Comparison of ENCODE assay signal across 1 cellular context in the genomic region with DNA sequence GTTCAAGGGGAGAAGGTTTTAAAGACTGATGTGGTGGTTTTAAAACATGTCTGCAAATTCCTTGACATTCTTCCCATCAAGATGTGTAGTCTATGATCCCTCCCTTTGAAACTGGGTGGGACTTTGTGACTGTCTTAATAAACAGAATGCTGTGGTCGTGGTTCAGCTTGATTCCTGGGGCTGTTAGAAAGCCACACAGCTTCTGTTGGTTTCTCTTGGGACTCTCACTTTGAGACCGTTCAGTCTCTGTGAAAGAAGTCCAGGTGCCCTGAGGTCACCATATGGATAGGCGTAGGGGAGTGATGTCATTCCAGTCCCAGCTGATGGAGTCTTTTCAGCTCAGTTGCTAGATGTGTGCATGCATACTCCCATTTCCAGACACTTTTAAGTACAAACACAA.
TF ChIP-seq lines count a peak whose summit lies in the region.

No MANE protein-coding gene starts in this region.

TF ChIP-seq in GM23338, 12 proteins besides CTCF, POLR2A, EP300 and RAD21 (continued from another document):
- TF ChIP-seq REST (IDR thresholded peaks at IDR 0.05; ENCODE audit: unreplicated experiment): no peak
- TF ChIP-seq, protein P1, sequence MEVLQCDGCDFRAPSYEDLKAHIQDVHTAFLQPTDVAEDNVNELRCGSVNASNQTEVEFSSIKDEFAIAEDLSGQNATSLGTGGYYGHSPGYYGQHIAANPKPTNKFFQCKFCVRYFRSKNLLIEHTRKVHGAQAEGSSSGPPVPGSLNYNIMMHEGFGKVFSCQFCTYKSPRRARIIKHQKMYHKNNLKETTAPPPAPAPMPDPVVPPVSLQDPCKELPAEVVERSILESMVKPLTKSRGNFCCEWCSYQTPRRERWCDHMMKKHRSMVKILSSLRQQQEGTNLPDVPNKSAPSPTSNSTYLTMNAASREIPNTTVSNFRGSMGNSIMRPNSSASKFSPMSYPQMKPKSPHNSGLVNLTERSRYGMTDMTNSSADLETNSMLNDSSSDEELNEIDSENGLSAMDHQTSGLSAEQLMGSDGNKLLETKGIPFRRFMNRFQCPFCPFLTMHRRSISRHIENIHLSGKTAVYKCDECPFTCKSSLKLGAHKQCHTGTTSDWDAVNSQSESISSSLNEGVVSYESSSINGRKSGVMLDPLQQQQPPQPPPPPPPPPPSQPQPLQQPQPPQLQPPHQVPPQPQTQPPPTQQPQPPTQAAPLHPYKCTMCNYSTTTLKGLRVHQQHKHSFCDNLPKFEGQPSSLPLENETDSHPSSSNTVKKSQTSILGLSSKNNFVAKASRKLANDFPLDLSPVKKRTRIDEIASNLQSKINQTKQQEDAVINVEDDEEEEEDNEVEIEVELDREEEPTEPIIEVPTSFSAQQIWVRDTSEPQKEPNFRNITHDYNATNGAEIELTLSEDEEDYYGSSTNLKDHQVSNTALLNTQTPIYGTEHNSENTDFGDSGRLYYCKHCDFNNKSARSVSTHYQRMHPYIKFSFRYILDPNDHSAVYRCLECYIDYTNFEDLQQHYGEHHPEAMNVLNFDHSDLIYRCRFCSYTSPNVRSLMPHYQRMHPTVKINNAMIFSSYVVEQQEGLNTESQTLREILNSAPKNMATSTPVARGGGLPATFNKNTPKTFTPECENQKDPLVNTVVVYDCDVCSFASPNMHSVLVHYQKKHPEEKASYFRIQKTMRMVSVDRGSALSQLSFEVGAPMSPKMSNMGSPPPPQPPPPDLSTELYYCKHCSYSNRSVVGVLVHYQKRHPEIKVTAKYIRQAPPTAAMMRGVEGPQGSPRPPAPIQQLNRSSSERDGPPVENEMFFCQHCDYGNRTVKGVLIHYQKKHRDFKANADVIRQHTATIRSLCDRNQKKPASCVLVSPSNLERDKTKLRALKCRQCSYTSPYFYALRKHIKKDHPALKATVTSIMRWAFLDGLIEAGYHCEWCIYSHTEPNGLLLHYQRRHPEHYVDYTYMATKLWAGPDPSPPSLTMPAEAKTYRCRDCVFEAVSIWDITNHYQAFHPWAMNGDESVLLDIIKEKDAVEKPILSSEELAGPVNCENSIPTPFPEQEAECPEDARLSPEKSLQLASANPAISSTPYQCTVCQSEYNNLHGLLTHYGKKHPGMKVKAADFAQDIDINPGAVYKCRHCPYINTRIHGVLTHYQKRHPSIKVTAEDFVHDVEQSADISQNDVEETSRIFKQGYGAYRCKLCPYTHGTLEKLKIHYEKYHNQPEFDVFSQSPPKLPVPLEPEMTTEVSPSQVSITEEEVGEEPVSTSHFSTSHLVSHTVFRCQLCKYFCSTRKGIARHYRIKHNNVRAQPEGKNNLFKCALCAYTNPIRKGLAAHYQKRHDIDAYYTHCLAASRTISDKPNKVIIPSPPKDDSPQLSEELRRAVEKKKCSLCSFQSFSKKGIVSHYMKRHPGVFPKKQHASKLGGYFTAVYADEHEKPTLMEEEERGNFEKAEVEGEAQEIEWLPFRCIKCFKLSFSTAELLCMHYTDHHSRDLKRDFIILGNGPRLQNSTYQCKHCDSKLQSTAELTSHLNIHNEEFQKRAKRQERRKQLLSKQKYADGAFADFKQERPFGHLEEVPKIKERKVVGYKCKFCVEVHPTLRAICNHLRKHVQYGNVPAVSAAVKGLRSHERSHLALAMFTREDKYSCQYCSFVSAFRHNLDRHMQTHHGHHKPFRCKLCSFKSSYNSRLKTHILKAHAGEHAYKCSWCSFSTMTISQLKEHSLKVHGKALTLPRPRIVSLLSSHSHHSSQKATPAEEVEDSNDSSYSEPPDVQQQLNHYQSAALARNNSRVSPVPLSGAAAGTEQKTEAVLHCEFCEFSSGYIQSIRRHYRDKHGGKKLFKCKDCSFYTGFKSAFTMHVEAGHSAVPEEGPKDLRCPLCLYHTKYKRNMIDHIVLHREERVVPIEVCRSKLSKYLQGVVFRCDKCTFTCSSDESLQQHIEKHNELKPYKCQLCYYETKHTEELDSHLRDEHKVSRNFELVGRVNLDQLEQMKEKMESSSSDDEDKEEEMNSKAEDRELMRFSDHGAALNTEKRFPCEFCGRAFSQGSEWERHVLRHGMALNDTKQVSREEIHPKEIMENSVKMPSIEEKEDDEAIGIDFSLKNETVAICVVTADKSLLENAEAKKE (CRISPR knock-in tag; IDR thresholded peaks at IDR 0.05): no peak
- no peak for TF ChIP-seq JUNB (IDR thresholded peaks at IDR 0.05; ENCODE audit: unreplicated experiment)
- no peak for TF ChIP-seq ZNF114 (CRISPR knock-in tag; IDR thresholded peaks at IDR 0.05)
